24 cellular contexts compared by ENCODE assay signal in the genomic region with DNA sequence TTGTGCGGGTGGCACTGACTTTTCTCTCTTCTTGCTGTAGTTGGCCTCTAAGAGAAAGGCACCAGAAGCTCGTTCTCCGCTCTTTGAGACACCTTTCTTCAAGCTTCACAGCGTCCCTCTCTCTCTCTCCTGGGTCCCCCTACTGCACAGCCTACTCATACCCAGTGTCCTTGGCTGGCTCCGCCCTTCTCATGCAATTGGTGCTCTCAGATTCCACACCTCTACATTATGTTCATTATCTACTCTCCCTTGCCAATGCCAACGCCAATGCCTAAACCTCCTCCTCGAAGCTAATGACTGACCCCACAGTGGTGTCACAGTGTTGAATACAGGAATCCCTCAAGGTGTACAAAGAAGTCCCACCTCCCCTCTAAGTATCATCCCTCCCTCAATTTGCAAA. TPM values are rescaled to one million over a fixed set of nuclear protein-coding genes. Genes with fewer than 3 reads are reported as not detected.
DNase-seq lines count a peak whose midpoint lies in the region; ATAC-seq, FAIRE-seq and TF ChIP-seq lines count a peak whose summit lies in the region.
"Had no signal": no experiment of that assay in that cellular context is flagged by ENCODE, and none has a peak within 500 bp of the region (broad histone marks: within the 10 kb centered on the region; RNA-seq: fewer than 3 reads in every experiment).

No MANE protein-coding gene starts in this region.

- H2AFZ ChIP-seq in GM23338 (peak overlapping the region; percentile 86), PC-3 (ENCODE audit: low read length) (no peak overlapping the region)
- H2AFZ ChIP-seq: PC-9 had no signal

- peak overlapping the region; percentile 23 for H3K4me3 Mint-ChIP-seq in CD4-positive, alpha-beta T cell
- no peak overlapping the region; the same call in 2 of the 3 replicates for H3K4me3 Mint-ChIP-seq in GM23338
- H3K4me3 Mint-ChIP-seq in activated CD8-positive, alpha-beta T cell treated with anti-CD3 and anti-CD28 coated beads, Interleukin-2, amount 10 ng/mL, durations not matched to agents 7 days and 5 days: no peak overlapping the region
- H3K4me3 Mint-ChIP-seq: B cell had no signal

- no peak for TF ChIP-seq CTCF in CD4-positive, alpha-beta T cell (IDR thresholded peaks at IDR 0.05)
- no peak for TF ChIP-seq CTCF in GM23338 (conservative IDR thresholded peaks at IDR 0.05; ENCODE audit: low read depth in 2 of 2)
- TF ChIP-seq CTCF in epithelial cell of esophagus (IDR thresholded peaks at IDR 0.05; ENCODE audit: insufficient read depth, low read depth, low read length, missing control alignments): no peak
- no peak for TF ChIP-seq CTCF in PC-3 (conservative IDR thresholded peaks at IDR 0.05; ENCODE audit: low read depth, low read length)

- H3K4me2 ChIP-seq in GM23338: peak overlapping the region; percentile 55; the same call in 1 of the 2 replicates
- no peak overlapping the region for H3K4me2 ChIP-seq in PC-3 (ENCODE audit: low read length)
- H3K4me2 ChIP-seq: PC-9 had no signal

- no peaks in the 10 kb centered on the region for H3K9me3 Mint-ChIP-seq in CD4-positive, alpha-beta T cell
- no peaks in the 10 kb centered on the region for H3K9me3 Mint-ChIP-seq in GM23338
- no peaks in the 10 kb centered on the region for H3K9me3 Mint-ChIP-seq in activated CD8-positive, alpha-beta T cell treated with anti-CD3 and anti-CD28 coated beads, Interleukin-2, amount 10 ng/mL, durations not matched to agents 7 days and 5 days (ENCODE audit: insufficient read depth)

- H3K36me3 ChIP-seq in GM23338 (ENCODE audit: insufficient read depth) (no peaks in the 10 kb centered on the region), PC-3 (ENCODE audit: low read depth, low read length) (no peaks in the 10 kb centered on the region)

- ATAC-seq in CD4-positive, alpha-beta T cell (ENCODE audit: poor library complexity): no peak
- ATAC-seq in GM23338 (peak; percentile 49), PC-3 (no peak)
- no peak for ATAC-seq in activated CD8-positive, alpha-beta T cell treated with anti-CD3 and anti-CD28 coated beads, Interleukin-2, amount 10 ng/mL, durations not matched to agents 7 days and 5 days
- ATAC-seq: GM12878 had no signal

- H3K4me1 ChIP-seq in GM23338 (ENCODE audit: insufficient read depth) (no peaks in the 10 kb centered on the region; the same call in 1 of the 2 replicates), PC-3 (ENCODE audit: insufficient read depth, low read length) (no peaks in the 10 kb centered on the region)
- H3K4me1 ChIP-seq: HAP-1 had no signal

- no peaks in the 10 kb centered on the region for H3K27me3 ChIP-seq in CD4-positive, alpha-beta T cell (ENCODE audit: control insufficient read depth, insufficient read depth, low read length)
- no peaks in the 10 kb centered on the region for H3K27me3 ChIP-seq in GM23338 (ENCODE audit: insufficient read depth)
- no peaks in the 10 kb centered on the region for H3K27me3 ChIP-seq in PC-3 (ENCODE audit: low read length)

- TF ChIP-seq POLR2A in GM12891 (IDR thresholded peaks at IDR 0.05; ENCODE audit: low read depth, low read length): no peak

- POLR2A ChIA-PET in CD4-positive, alpha-beta T cell (lab: Charles Lee): no interaction called here
- POLR2A ChIA-PET in activated CD8-positive, alpha-beta T cell treated with anti-CD3 and anti-CD28 coated beads, Interleukin-2, amount 10 ng/mL, durations not matched to agents 7 days and 5 days (lab: Charles Lee): no interaction called here
- POLR2A ChIA-PET in PC-3 (lab: Charles Lee; ENCODE audit: unreplicated experiment): no interaction called here

- H3K4me3 ChIP-seq in GM23338 (no peak overlapping the region), epithelial cell of esophagus (ENCODE audit: low read length) (no peak overlapping the region), PC-3 (ENCODE audit: low read length) (no peak overlapping the region)
- H3K4me3 ChIP-seq: GM12878, HAP-1, PC-9 had no signal

- CTCF ChIA-PET in CD4-positive, alpha-beta T cell (lab: Charles Lee): no interaction called here
- CTCF ChIA-PET in activated CD8-positive, alpha-beta T cell treated with anti-CD3 and anti-CD28 coated beads, Interleukin-2, amount 10 ng/mL, durations not matched to agents 7 days and 5 days (lab: Charles Lee): interaction anchor here (0.8 to 1.0 kb wide), 2 partner anchors 10 to 41 kb away, joined by 3 read pairs; no protein-coding TSS in a partner anchor
- CTCF ChIA-PET in PC-3 (lab: Charles Lee): no interaction called here

- H3K27ac ChIP-seq in CD4-positive, alpha-beta T cell (ENCODE audit: low read depth, low read length): no peak overlapping the region
- H3K27ac ChIP-seq in GM23338 (ENCODE audit: low read depth) (no peak overlapping the region), PC-3 (ENCODE audit: low read length) (no peak overlapping the region)
- H3K27ac ChIP-seq: HL-60, PC-9 had no signal

- H3K27me3 Mint-ChIP-seq in CD4-positive, alpha-beta T cell: no peaks in the 10 kb centered on the region
- peaks cover 14% of the 10 kb centered on the region for H3K27me3 Mint-ChIP-seq in GM23338 (ENCODE audit: insufficient read depth, low read depth, poor library complexity)
- no peaks in the 10 kb centered on the region for H3K27me3 Mint-ChIP-seq in activated CD8-positive, alpha-beta T cell treated with anti-CD3 and anti-CD28 coated beads, Interleukin-2, amount 10 ng/mL, durations not matched to agents 7 days and 5 days (ENCODE audit: low read depth)
- H3K27me3 Mint-ChIP-seq: B cell had no signal

- H3F3A ChIP-seq in GM23338 (replicated peaks; ENCODE audit: low read depth) (peaks cover 8% of the 10 kb centered on the region; the same call in 1 of the 2 replicates), PC-3 (ENCODE audit: low read length, unreplicated experiment) (no peaks in the 10 kb centered on the region)

- no peaks in the 10 kb centered on the region for H3K79me2 ChIP-seq in GM23338 (replicated peaks; ENCODE audit: insufficient read depth)
- no peaks in the 10 kb centered on the region for H3K79me2 ChIP-seq in PC-3 (ENCODE audit: low read length)

- H3K9me3 ChIP-seq in CD4-positive, alpha-beta T cell (ENCODE audit: control insufficient read depth, low read length): no peaks in the 10 kb centered on the region
- no peaks in the 10 kb centered on the region for H3K9me3 ChIP-seq in PC-3 (ENCODE audit: low read length)
- H3K9me3 ChIP-seq: HAP-1 had no signal

- H3K9me2 ChIP-seq in GM23338 (ENCODE audit: insufficient read depth): no peaks in the 10 kb centered on the region
- no peaks in the 10 kb centered on the region for H3K9me2 ChIP-seq in PC-3 (replicated peaks; ENCODE audit: low read length)

- no peak for DNase-seq in CD4-positive, alpha-beta T cell
- DNase-seq in GM23338 (ENCODE audit: low spot score) (peak; percentile 46), NCI-H69 (lab: John Stamatoyannopoulos, UW) (peak; percentile 40), epithelial cell of esophagus (ENCODE audit: low read depth) (peak; percentile 3), GM12891 (ENCODE audit: insufficient read length, low spot score) (no peak), PC-3 (no peak)
- DNase-seq in activated CD8-positive, alpha-beta T cell treated with anti-CD3 and anti-CD28 coated beads, Interleukin-2, amount 10 ng/mL, durations not matched to agents 7 days and 5 days: no peak
- DNase-seq in activated T-cell treated with anti-CD3 and anti-CD28 coated beads, Interleukin-2, amount 50 U/mL, for 48 hours: no peak
- DNase-seq: Calu3; CD4-positive, CD25-positive, alpha-beta regulatory T cell; DND-41; GDM1; KBM-7; NCI-H1092; NCI-H1694; NCI-H2107; NCI-H2227 treated with DMSO at 0.1 percent for 48 hours; NCI-H524 treated with DMSO at 0.1 percent for 48 hours; PC-9; SW 1271 had no signal

- no peak overlapping the region for H3K27ac Mint-ChIP-seq in CD4-positive, alpha-beta T cell
- H3K27ac Mint-ChIP-seq in GM23338: no peak overlapping the region
- H3K27ac Mint-ChIP-seq in activated CD8-positive, alpha-beta T cell treated with anti-CD3 and anti-CD28 coated beads, Interleukin-2, amount 10 ng/mL, durations not matched to agents 7 days and 5 days: no peak overlapping the region
- H3K27ac Mint-ChIP-seq: B cell; CD4-positive, CD25-positive, alpha-beta regulatory T cell had no signal

- no peaks in the 10 kb centered on the region for H4K20me1 ChIP-seq in GM23338 (replicated peaks; ENCODE audit: insufficient read depth)
- no peaks in the 10 kb centered on the region for H4K20me1 ChIP-seq in PC-3 (ENCODE audit: low read length)

- H3K4me1 Mint-ChIP-seq in CD4-positive, alpha-beta T cell (ENCODE audit: low read depth): peaks cover 7% of the 10 kb centered on the region
- H3K4me1 Mint-ChIP-seq in GM23338: peaks cover 17% of the 10 kb centered on the region
- H3K4me1 Mint-ChIP-seq in activated CD8-positive, alpha-beta T cell treated with anti-CD3 and anti-CD28 coated beads, Interleukin-2, amount 10 ng/mL, durations not matched to agents 7 days and 5 days (ENCODE audit: low read depth): peaks cover 5% of the 10 kb centered on the region

- no peak overlapping the region for H3K9ac ChIP-seq in PC-3 (ENCODE audit: low read length)

- intact Hi-C loops in CD4-positive, alpha-beta T cell (cut with DNase I, micrococcal nuclease): no loop called here
- intact Hi-C loops in PC-3 (cut with micrococcal nuclease): no loop called here

- no TSS peak for BruUV-seq in PC-3 (replicated peaks; lab: Mats Ljungman, UMichigan)

- no peak for FAIRE-seq in GM12891 (lab: Jason Lieb, UNC)
- FAIRE-seq: GM12878 had no signal

- H3K36me3 Mint-ChIP-seq in CD4-positive, alpha-beta T cell (ENCODE audit: low read depth): peaks cover 5% of the 10 kb centered on the region
- no peaks in the 10 kb centered on the region for H3K36me3 Mint-ChIP-seq in GM23338 (ENCODE audit: low read depth)
- no peaks in the 10 kb centered on the region for H3K36me3 Mint-ChIP-seq in activated CD8-positive, alpha-beta T cell treated with anti-CD3 and anti-CD28 coated beads, Interleukin-2, amount 10 ng/mL, durations not matched to agents 7 days and 5 days (ENCODE audit: low read depth)
- H3K36me3 Mint-ChIP-seq: CD4-positive, CD25-positive, alpha-beta regulatory T cell had no signal

RNA-seq across cellular contexts. Expression of a gene that starts 4.8 kb away (rescaled TPM):
- not detected for total RNA-seq in CD4-positive, alpha-beta T cell
- total RNA-seq in GM23338 (2014; rRNA removed; shearing (Covaris generic)): 2.5 and 5.0 TPM in 2 replicates
- polyA plus RNA-seq in GM23338 (2016; fragmentation: Nextera tagmentation; extraction: Ambion mirVana): 3.8 and 6.6 TPM in 2 replicates
- polyA plus RNA-seq in GM12891 (2012; ENCODE audit: low read depth, missing spikeins): 0.35 TPM
- total RNA-seq in activated CD8-positive, alpha-beta T cell treated with anti-CD3 and anti-CD28 coated beads, Interleukin-2, amount 10 ng/mL, durations not matched to agents 7 days and 5 days: under 1 TPM; 0.40 to 0.73 TPM
- 0.29 and 0.44 TPM in 2 replicates for total RNA-seq in PC-3 (2014; rRNA removed)

RNA-seq across cellular contexts. Expression of a gene that starts 16.6 kb away (rescaled TPM):
- total RNA-seq in CD4-positive, alpha-beta T cell: 10 to 100 TPM; 38.4 to 40.3 TPM
- total RNA-seq in GM23338 (2014; rRNA removed; shearing (Covaris generic)): 19.1 and 25.1 TPM in 2 replicates
- polyA plus RNA-seq in GM23338 (2016; fragmentation: Nextera tagmentation; extraction: Ambion mirVana): 26.1 and 27.6 TPM in 2 replicates
- polyA plus RNA-seq in GM12891 (2012; ENCODE audit: low read depth, missing spikeins): 9.7 TPM
- 10 to 100 TPM; 34.9 to 37.5 TPM for total RNA-seq in activated CD8-positive, alpha-beta T cell treated with anti-CD3 and anti-CD28 coated beads, Interleukin-2, amount 10 ng/mL, durations not matched to agents 7 days and 5 days
- 21.5 and 25.5 TPM in 2 replicates for total RNA-seq in PC-3 (2014; rRNA removed)

RNA-seq across cellular contexts. Expression of a gene that starts 45.6 kb away (rescaled TPM):
- 10 to 100 TPM; 21.8 to 25.5 TPM for total RNA-seq in CD4-positive, alpha-beta T cell
- total RNA-seq in GM23338 (2014; rRNA removed; shearing (Covaris generic)): 224 and 270 TPM in 2 replicates
- 86.3 and 87.6 TPM in 2 replicates for polyA plus RNA-seq in GM23338 (2016; fragmentation: Nextera tagmentation; extraction: Ambion mirVana)
- 44.0 TPM for polyA plus RNA-seq in GM12891 (2012; ENCODE audit: low read depth, missing spikeins)
- total RNA-seq in activated CD8-positive, alpha-beta T cell treated with anti-CD3 and anti-CD28 coated beads, Interleukin-2, amount 10 ng/mL, durations not matched to agents 7 days and 5 days: 100 to 1,000 TPM; 138 to 147 TPM
- 118 and 142 TPM in 2 replicates for total RNA-seq in PC-3 (2014; rRNA removed)

RNA-seq across cellular contexts. Expression of a gene that starts 46.5 kb away (rescaled TPM):
- total RNA-seq in CD4-positive, alpha-beta T cell: 100 to 1,000 TPM; 420 to 438 TPM
- 361 and 362 TPM in 2 replicates for total RNA-seq in GM23338 (2014; rRNA removed; shearing (Covaris generic))
- polyA plus RNA-seq in GM23338 (2016; fragmentation: Nextera tagmentation; extraction: Ambion mirVana): 1,421 and 1,477 TPM in 2 replicates
- 171 TPM for polyA plus RNA-seq in GM12891 (2012; ENCODE audit: low read depth, missing spikeins)
- total RNA-seq in activated CD8-positive, alpha-beta T cell treated with anti-CD3 and anti-CD28 coated beads, Interleukin-2, amount 10 ng/mL, durations not matched to agents 7 days and 5 days: 100 to 1,000 TPM; 284 to 285 TPM
- 180 and 373 TPM in 2 replicates for total RNA-seq in PC-3 (2014; rRNA removed)

Comparison
In these comparisons a context has a peak if more than half of its experiments do, and no peak if none do; other contexts are left out.
1. DNase-seq: peak in GM23338 (single experiment), NCI-H69 (single experiment) and epithelial cell of esophagus (single experiment); none in CD4-positive, alpha-beta T cell (0 of 10), GM12891 (single experiment), activated CD8-positive, alpha-beta T cell treated with anti-CD3 and anti-CD28 coated beads, Interleukin-2, amount 10 ng/mL, durations not matched to agents 7 days and 5 days (single experiment), PC-3 (single experiment) and activated T-cell treated with anti-CD3 and anti-CD28 coated beads, Interleukin-2, amount 50 U/mL, for 48 hours (0 of 2).